Comparison of ENCODE assay signal across 9 cellular contexts in genomic region chr6:166253277-166254229, GRCh38. TPM values are rescaled to one million over a fixed set of nuclear protein-coding genes. Genes with fewer than 3 reads are reported as not detected.
DNase-seq lines count a peak whose midpoint lies in the region; ATAC-seq and TF ChIP-seq lines count a peak whose summit lies in the region.
"Had no signal": no experiment of that assay in that cellular context is flagged by ENCODE, and none has a peak within 500 bp of the region (broad histone marks: within the 10 kb centered on the region; RNA-seq: fewer than 3 reads in every experiment).

No MANE protein-coding gene starts in this region.

- peak in 3 of 4 experiments; percentile 41 to 43 (median 42) for ATAC-seq in T-cell (replicated peaks in 1 of 4)

- CTCF ChIA-PET in T-cell (lab: Charles Lee) = interaction anchor here in 1 of 2 donors (1.1 kb wide), 1 partner anchor 8 kb away, joined by 3 read pairs; no protein-coding TSS in a partner anchor

- no peak for TF ChIP-seq CTCF in esophagus muscularis mucosa (IDR thresholded peaks at IDR 0.05)
- TF ChIP-seq CTCF in osteocyte (IDR thresholded peaks at IDR 0.05) = no peak

- peaks cover 10 to 13% (median 12%) of the 10 kb centered on the region in 4 donors for H3K4me1 ChIP-seq in esophagus muscularis mucosa

- H3K4me1 Mint-ChIP-seq in T-cell (peaks cover 10 to 43% (median 19%) of the 10 kb centered on the region in 3 donors), osteocyte (ENCODE audit: unreplicated experiment) (peaks cover 8% of the 10 kb centered on the region)

- H3K27ac Mint-ChIP-seq in T-cell (peak overlapping the region in 1 of 2 donors; percentile 82), osteocyte (ENCODE audit: unreplicated experiment) (no peak overlapping the region)

- peak overlapping the region; percentile 41 to 53 (median 46) for H3K4me3 ChIP-seq in esophagus muscularis mucosa

- intact Hi-C loops in esophagus muscularis mucosa (cut with DNase I) = no loop called here

- H3K36me3 Mint-ChIP-seq in T-cell (no peaks in the 10 kb centered on the region), osteocyte (ENCODE audit: unreplicated experiment) (no peaks in the 10 kb centered on the region)

- H3K4me3 Mint-ChIP-seq in T-cell (peak overlapping the region; percentile 28 to 86 (median 74)), osteocyte (ENCODE audit: unreplicated experiment) (peak overlapping the region; percentile 72)

- peaks cover 0 to 76% (median 19%) of the 10 kb centered on the region in 4 donors for H3K27me3 ChIP-seq in esophagus muscularis mucosa

- H3K27ac ChIP-seq in esophagus muscularis mucosa (replicated peaks in 1 of 4) = no peak overlapping the region

- no peaks in the 10 kb centered on the region for H3K9me3 ChIP-seq in esophagus muscularis mucosa

- TF ChIP-seq POLR2A in esophagus muscularis mucosa (IDR thresholded peaks at IDR 0.05; ENCODE audit: low read depth) = no peak

- in situ Hi-C loops in G401 (cut with HindIII; ENCODE audit: low sequenced_read_pairs) = no loop called here

- POLR2A ChIA-PET in T-cell (lab: Charles Lee) = no interaction called here

- H3K27me3 Mint-ChIP-seq in T-cell (peaks cover 0 to 28% of the 10 kb centered on the region in 2 donors), osteocyte (ENCODE audit: unreplicated experiment) (peaks cover 59% of the 10 kb centered on the region)

- H3K9me3 Mint-ChIP-seq in T-cell = peaks cover 0 to 3% (median 0%) of the 10 kb centered on the region in 3 donors
- no peaks in the 10 kb centered on the region for H3K9me3 Mint-ChIP-seq in osteocyte (ENCODE audit: unreplicated experiment)

- no peaks in the 10 kb centered on the region for H3K36me3 ChIP-seq in esophagus muscularis mucosa

- 2% methylated on average over 62 of the region's 67 CpGs for WGBS in esophagus muscularis mucosa

- DNase-seq in NCI-H82 (lab: John Stamatoyannopoulos, UW) (peak; percentile 15), NCI-H82 treated with DMSO at 0.1 percent for 48 hours (lab: John Stamatoyannopoulos, UW; ENCODE audit: unreplicated experiment) (no peak), T-cell (peak in 4 of 34 experiments; percentile 10 to 28 (median 18)), esophagus muscularis mucosa (ENCODE audit: extremely low spot score) (no peak), osteocyte (ENCODE audit: extremely low spot score, unreplicated experiment) (no peak), G401 (ENCODE audit: low spot score) (no peak), glomerular visceral epithelial cell (ENCODE audit: extremely low spot score) (no peak), amygdala (lab: John Stamatoyannopoulos, UW) (no peak)

- TF ChIP-seq EP300 in esophagus muscularis mucosa (IDR thresholded peaks at IDR 0.05) = no peak

RNA-seq across cellular contexts. Expression of gene PRR18, which starts 54.6 kb away (rescaled TPM):
- total RNA-seq in T-cell = not detected
- under 1 TPM in 1 of 4 donors, not detected in 3; 0.23 TPM for total RNA-seq in esophagus muscularis mucosa
- total RNA-seq in osteocyte = not detected in 2 replicates
- total RNA-seq in G401 (2014; rRNA removed; shearing (Covaris generic)) = not detected in 2 replicates
- total RNA-seq: RPMI7951 had no signal
